In genomic region chr14:37170237-37170636, GRCh38 we compare ENCODE assay signal across 24 cellular contexts. TPM values are rescaled to one million over a fixed set of nuclear protein-coding genes. Genes with fewer than 3 reads are reported as not detected.
DNase-seq lines count a peak whose midpoint lies in the region; ATAC-seq, FAIRE-seq and TF ChIP-seq lines count a peak whose summit lies in the region.
"Had no signal": no experiment of that assay in that cellular context is flagged by ENCODE, and none has a peak within 500 bp of the region (broad histone marks: within the 10 kb centered on the region; RNA-seq: fewer than 3 reads in every experiment).

No MANE protein-coding gene starts in this region.

- no peaks in the 10 kb centered on the region for H3K36me3 Mint-ChIP-seq in neural progenitor cell
- H3K36me3 Mint-ChIP-seq in naive thymus-derived CD4-positive, alpha-beta T cell: no peaks in the 10 kb centered on the region
- H3K36me3 Mint-ChIP-seq: CD8-positive, alpha-beta T cell had no signal

- H3K4me3 Mint-ChIP-seq in neural progenitor cell: peak overlapping the region; percentile 42
- no peak overlapping the region for H3K4me3 Mint-ChIP-seq in naive thymus-derived CD4-positive, alpha-beta T cell
- H3K4me3 Mint-ChIP-seq: CD8-positive, alpha-beta T cell had no signal

- H3K36me3 ChIP-seq in K562 (ENCODE audit: control insufficient read depth, insufficient read depth, low read length) (peaks cover 9% of the 10 kb centered on the region; the same call in 2 of the 3 replicates), neural progenitor cell (no peaks in the 10 kb centered on the region)
- no peaks in the 10 kb centered on the region for H3K36me3 ChIP-seq in naive thymus-derived CD4-positive, alpha-beta T cell (ENCODE audit: control insufficient read depth in 2 of 3, insufficient read depth in 3 of 3, low read length in 3 of 3)
- H3K36me3 ChIP-seq: BLaER1, SJCRH30 had no signal

- peaks cover 11 to 41% of the 10 kb centered on the region in 2 experiments for H3K4me1 ChIP-seq in K562 (replicated peaks in 1 of 2; ENCODE audit: control insufficient read depth in 2 of 2, insufficient read depth in 2 of 2, low read length in 2 of 2)
- peaks cover 41% of the 10 kb centered on the region for H3K4me1 ChIP-seq in neural progenitor cell
- H3K4me1 ChIP-seq in naive thymus-derived CD4-positive, alpha-beta T cell (ENCODE audit: control insufficient read depth in 2 of 2, insufficient read depth in 2 of 2, low read length in 2 of 2): no peaks in the 10 kb centered on the region
- H3K4me1 ChIP-seq: BLaER1, SJCRH30 had no signal

- H3K4me2 ChIP-seq in K562 (ENCODE audit: insufficient read depth, low read length) (peak overlapping the region; percentile 76), neural progenitor cell (no peak overlapping the region)
- H3K4me2 ChIP-seq: BLaER1 had no signal

- H3K4me3 ChIP-seq in K562 (peak overlapping the region; percentile 75), neural progenitor cell (no peak overlapping the region)
- no peak overlapping the region for H3K4me3 ChIP-seq in naive thymus-derived CD4-positive, alpha-beta T cell (ENCODE audit: low read length)
- H3K4me3 ChIP-seq: BLaER1, SJCRH30 had no signal

- no peak for FAIRE-seq in K562 (lab: Jason Lieb, UNC)
- FAIRE-seq: H54 had no signal

- peak; percentile 13 for DNase-seq in NCI-H345 (lab: John Stamatoyannopoulos, UW)
- no peak for DNase-seq in NCI-H345 treated with DMSO at 0.1 percent for 48 hours (lab: John Stamatoyannopoulos, UW; ENCODE audit: unreplicated experiment)
- DNase-seq in DMS53 (lab: John Stamatoyannopoulos, UW): peak; percentile 75
- DNase-seq in K562 (ENCODE audit: extremely low read depth in 1 of 4, low spot score in 3 of 4): peak in 1 of 4 experiments; percentile 17
- no peak for DNase-seq in neural progenitor cell (ENCODE audit: low spot score)
- no peak for DNase-seq in naive thymus-derived CD4-positive, alpha-beta T cell
- DNase-seq in cardiac septum (ENCODE audit: low spot score): no peak
- DNase-seq: CD8-positive, alpha-beta T cell; IMR-90; Kasumi-1; MM.1S; NCI-H1092 treated with DMSO at 0.1 percent for 48 hours; NCI-H1694 treated with DMSO at 0.1 percent for 48 hours; NCI-H2171 treated with DMSO at 0.1 percent for 48 hours; NCI-H524 treated with DMSO at 0.1 percent for 48 hours; NK-92 treated with Interleukin-12 subunit alpha and Interleukin-12 subunit beta, amount 100 ng/mL, for 24 hours; OCI-M1; RPMI8226; SJCRH30 had no signal

- H2AFZ ChIP-seq in K562 (ENCODE audit: low read depth, low read length) (peak overlapping the region; percentile 20; the same call in 1 of the 2 replicates), neural progenitor cell (replicated peaks) (no peak overlapping the region)

- in situ Hi-C loops in K562 (cut with MboI): loop anchor here (25.0 kb wide), 1 partner anchor 1333 kb away; the partner anchor contains the start of gene BRMS1L

- TF ChIP-seq EP300 in K562 (IDR thresholded peaks at IDR 0.05; ENCODE audit: low read length): no peak

- H3K9me3 ChIP-seq in K562 (replicated peaks; ENCODE audit: control insufficient read depth, insufficient read depth, low read depth, low read length): no peaks in the 10 kb centered on the region
- H3K9me3 ChIP-seq in neural progenitor cell (ENCODE audit: low read depth): no peaks in the 10 kb centered on the region
- H3K9me3 ChIP-seq in naive thymus-derived CD4-positive, alpha-beta T cell (ENCODE audit: control insufficient read depth in 2 of 3, low read length in 3 of 3): no peaks in the 10 kb centered on the region
- H3K9me3 ChIP-seq: SJCRH30 had no signal

- H3K27ac ChIP-seq in K562 (ENCODE audit: extremely low read depth, low read depth, low read length): peak overlapping the region; percentile 59
- no peak overlapping the region for H3K27ac ChIP-seq in neural progenitor cell
- no peak overlapping the region for H3K27ac ChIP-seq in naive thymus-derived CD4-positive, alpha-beta T cell (ENCODE audit: low read depth, low read length)
- H3K27ac ChIP-seq: BLaER1, SJCRH30 had no signal

- peaks cover 10% of the 10 kb centered on the region for H3K4me1 Mint-ChIP-seq in neural progenitor cell
- peaks cover 0 to 3% (median 0%) of the 10 kb centered on the region in 7 donors for H3K4me1 Mint-ChIP-seq in naive thymus-derived CD4-positive, alpha-beta T cell

- POLR2A ChIA-PET in K562 (lab: Yijun Ruan, JAX): interaction anchor here (1.0 to 1.3 kb wide), 2 partner anchors 25 to 27 kb away, joined by 3 read pairs; partner anchors contain the start of gene MIPOL1
- POLR2A ChIA-PET in naive thymus-derived CD4-positive, alpha-beta T cell (lab: Charles Lee): no interaction called here

- no peaks in the 10 kb centered on the region for H3K9me1 ChIP-seq in K562 (ENCODE audit: control insufficient read depth, insufficient read depth, low read length)

- H3K27me3 ChIP-seq in K562 (ENCODE audit: control insufficient read depth in 2 of 2, insufficient read depth in 2 of 2, low read length in 2 of 2) (no peaks in the 10 kb centered on the region), neural progenitor cell (no peaks in the 10 kb centered on the region)
- no peaks in the 10 kb centered on the region for H3K27me3 ChIP-seq in naive thymus-derived CD4-positive, alpha-beta T cell (ENCODE audit: control insufficient read depth in 2 of 2, insufficient read depth in 2 of 2, low read length in 2 of 2)
- H3K27me3 ChIP-seq: BLaER1 had no signal

- H3K27me3 Mint-ChIP-seq in neural progenitor cell (ENCODE audit: insufficient read depth, low read depth): no peaks in the 10 kb centered on the region
- peaks cover 16 to 55% (median 22%) of the 10 kb centered on the region in 5 donors for H3K27me3 Mint-ChIP-seq in naive thymus-derived CD4-positive, alpha-beta T cell

- ATAC-seq in K562: no peak
- ATAC-seq in naive thymus-derived CD4-positive, alpha-beta T cell: no peak
- no peak for ATAC-seq in activated CD4-positive, CD25-positive, alpha-beta regulatory T cell treated with anti-CD3 and anti-CD28 coated beads, Interleukin-2, amount 50 U/mL, for 24 hours
- ATAC-seq: CD8-positive, alpha-beta T cell had no signal

- TF ChIP-seq RAD21 in K562 (CRISPR knock-in tag; conservative IDR thresholded peaks at IDR 0.05 in 1 of 2, IDR thresholded peaks at IDR 0.05 in 1 of 2): no peak

- H3K79me2 ChIP-seq in K562 (ENCODE audit: control insufficient read depth, insufficient read depth, low read length) (peaks cover 94% of the 10 kb centered on the region), neural progenitor cell (ENCODE audit: low read depth) (peaks cover 24% of the 10 kb centered on the region)

- peaks cover 15% of the 10 kb centered on the region for H3F3A ChIP-seq in neural progenitor cell (ENCODE audit: low read depth)

- H3K27ac Mint-ChIP-seq in neural progenitor cell: no peak overlapping the region
- no peak overlapping the region for H3K27ac Mint-ChIP-seq in naive thymus-derived CD4-positive, alpha-beta T cell
- H3K27ac Mint-ChIP-seq: CD8-positive, alpha-beta T cell had no signal

- no peak for TF ChIP-seq CTCF in K562 (IDR thresholded peaks at IDR 0.05 in 2 of 3, conservative IDR thresholded peaks at IDR 0.05 in 1 of 3; ENCODE audit: insufficient read depth in 2 of 3, low read depth in 1 of 3, low read length in 3 of 3)
- TF ChIP-seq CTCF in neural progenitor cell (IDR thresholded peaks at IDR 0.05): no peak

- no peaks in the 10 kb centered on the region for H3K9me3 Mint-ChIP-seq in neural progenitor cell
- peaks cover 0 to 13% (median 2%) of the 10 kb centered on the region in 11 donors for H3K9me3 Mint-ChIP-seq in naive thymus-derived CD4-positive, alpha-beta T cell
- H3K9me3 Mint-ChIP-seq: CD8-positive, alpha-beta T cell had no signal

- intact Hi-C loops in K562 (cut with micrococcal nuclease): no loop called here
- intact Hi-C loops in naive thymus-derived CD4-positive, alpha-beta T cell (cut with micrococcal nuclease): no loop called here
- intact Hi-C loops in cardiac septum (cut with DNase I): no loop called here

- TF ChIP-seq POLR2A in K562 (conservative IDR thresholded peaks at IDR 0.05): no peak

- H3K9ac ChIP-seq in K562 (ENCODE audit: insufficient read depth in 1 of 2, low read depth in 2 of 2, low read length in 2 of 2) (peak overlapping the region; percentile 59 to 83; a peak in 3 of 4 replicates), neural progenitor cell (no peak overlapping the region)
- H3K9ac ChIP-seq: BLaER1 had no signal

- CTCF ChIA-PET in K562 (lab: Yijun Ruan, JAX; ENCODE audit: low intra/inter-chr PET ratio): no interaction called here
- CTCF ChIA-PET in naive thymus-derived CD4-positive, alpha-beta T cell (lab: Charles Lee): no interaction called here

- 10% methylated on average over 6 of the region's 8 CpGs for WGBS in K562 (ENCODE audit: insufficient coverage, low coverage, missing lambda C conversion rate)

- BruUV-seq in K562 (replicated peaks; lab: Mats Ljungman, UMichigan): TSS peak; percentile 27

- no peaks in the 10 kb centered on the region for H4K20me1 ChIP-seq in K562 (replicated peaks; ENCODE audit: control insufficient read depth, insufficient read depth, low read length)
- no peaks in the 10 kb centered on the region for H4K20me1 ChIP-seq in neural progenitor cell (ENCODE audit: low read depth)
- H4K20me1 ChIP-seq: BLaER1 had no signal

RNA-seq across cellular contexts. Expression of gene SLC25A21, which starts 2.2 kb away (rescaled TPM):
- total RNA-seq in K562 (2011; cell fraction: chromatin; rRNA removed; ENCODE audit: low replicate concordance): 13.3 and 20.2 TPM in 2 replicates
- total RNA-seq in K562 (2011; cell fraction: nucleolus; rRNA removed): 10.0 and 13.8 TPM in 2 replicates
- total RNA-seq in K562 (2011; cell fraction: nucleoplasm; rRNA removed): 19.4 and 20.5 TPM in 2 replicates
- total RNA-seq in K562 (2014; rRNA removed): 21.6 and 25.8 TPM in 2 replicates
- 40.8 and 44.8 TPM in 2 replicates for total RNA-seq in K562 (2014; rRNA removed; fragmentation: Illumina TruSeq; extraction: Trizol)
- 34.8 and 46.9 TPM in 2 replicates for total RNA-seq in K562 (2015; rRNA removed; fragmentation: Illumina TruSeq; extraction: Trizol)
- total RNA-seq in K562 (2021): 25.1 and 28.7 TPM in 2 replicates
- 9.3 and 15.2 TPM in 2 replicates for polyA plus RNA-seq in K562 (2011; rRNA removed)
- 4.5 and 5.1 TPM in 2 replicates for polyA plus RNA-seq in K562 (2011; cell fraction: cytosol; rRNA removed)
- polyA plus RNA-seq in K562 (2011; cell fraction: nucleus; rRNA removed): 4.8 and 6.0 TPM in 2 replicates
- polyA plus RNA-seq in K562 (2012): 20.9 and 25.7 TPM in 2 replicates
- polyA plus RNA-seq in K562 (2014; fragmentation: Illumina TruSeq; extraction: Trizol): 20.1 and 21.5 TPM in 2 replicates
- 10 to 100 TPM; 44.6 to 46.7 TPM for polyA plus RNA-seq in K562 (2014; fragmentation: Nextera tagmentation; extraction: Ambion mirVana)
- polyA plus RNA-seq in K562 (2014; rRNA removed): 15.7 and 17.7 TPM in 2 replicates
- polyA minus RNA-seq in K562 (2011; rRNA and poly(A)+ RNA removed): 16.4 and 16.5 TPM in 2 replicates
- 9.4 and 12.5 TPM in 2 replicates for polyA minus RNA-seq in K562 (2011; cell fraction: cytosol; rRNA and poly(A)+ RNA removed)
- polyA minus RNA-seq in K562 (2011; cell fraction: nucleus; rRNA and poly(A)+ RNA removed): 11.3 and 17.9 TPM in 2 replicates
- 5.3 and 6.4 TPM in 2 replicates for total RNA-seq in neural progenitor cell (ENCODE audit: low replicate concordance)
- total RNA-seq in naive thymus-derived CD4-positive, alpha-beta T cell: not detected
- not detected for polyA plus RNA-seq in naive thymus-derived CD4-positive, alpha-beta T cell
- 0.24 TPM for total RNA-seq in cardiac septum
- total RNA-seq: CD8-positive, alpha-beta T cell; HT-29 had no signal

RNA-seq across cellular contexts. Expression of gene MIPOL1, which starts 27.5 kb away (rescaled TPM):
- total RNA-seq in K562 (2011; cell fraction: chromatin; rRNA removed; ENCODE audit: low replicate concordance): 16.2 and 80.1 TPM in 2 replicates
- total RNA-seq in K562 (2011; cell fraction: nucleolus; rRNA removed): 8.0 and 9.2 TPM in 2 replicates
- 15.2 and 29.5 TPM in 2 replicates for total RNA-seq in K562 (2011; cell fraction: nucleoplasm; rRNA removed)
- total RNA-seq in K562 (2014; rRNA removed) (8.2 and 9.8 TPM in 2 replicates), K562 (2014; rRNA removed; fragmentation: Illumina TruSeq; extraction: Trizol) (21.9 and 22.2 TPM in 2 replicates), K562 (2015; rRNA removed; fragmentation: Illumina TruSeq; extraction: Trizol) (16.8 and 21.1 TPM in 2 replicates), K562 (2021) (14.5 and 14.9 TPM in 2 replicates), neural progenitor cell (ENCODE audit: low replicate concordance) (13.8 and 18.4 TPM in 2 replicates), cardiac septum (7.9 TPM)
- polyA plus RNA-seq in K562 (2011; rRNA removed) (7.1 and 10.1 TPM in 2 replicates), K562 (2014; fragmentation: Illumina TruSeq; extraction: Trizol) (11.4 and 12.4 TPM in 2 replicates), K562 (2014; fragmentation: Nextera tagmentation; extraction: Ambion mirVana) (1 to 10 TPM; 6.7 to 9.5 TPM), K562 (2014; rRNA removed) (14.7 and 15.2 TPM in 2 replicates)
- polyA plus RNA-seq in K562 (2011; cell fraction: cytosol; rRNA removed): 0.95 and 1.4 TPM in 2 replicates
- 6.7 and 9.6 TPM in 2 replicates for polyA plus RNA-seq in K562 (2011; cell fraction: nucleus; rRNA removed)
- 5.5 and 9.7 TPM in 2 replicates for polyA plus RNA-seq in K562 (2012)
- 30.3 and 36.4 TPM in 2 replicates for polyA minus RNA-seq in K562 (2011; rRNA and poly(A)+ RNA removed)
- 7.3 and 7.9 TPM in 2 replicates for polyA minus RNA-seq in K562 (2011; cell fraction: cytosol; rRNA and poly(A)+ RNA removed)
- polyA minus RNA-seq in K562 (2011; cell fraction: nucleus; rRNA and poly(A)+ RNA removed): 28.9 and 63.2 TPM in 2 replicates
- under 1 TPM in 3 of 5 experiments, not detected in 2; 0.12 to 0.69 (median 0.27) TPM for total RNA-seq in naive thymus-derived CD4-positive, alpha-beta T cell
- polyA plus RNA-seq in naive thymus-derived CD4-positive, alpha-beta T cell: not detected
- total RNA-seq: A172; CD8-positive, alpha-beta T cell had no signal

Comparison
In these comparisons a context has a peak if more than half of its experiments do, and no peak if none do; other contexts are left out.
1. DNase-seq: peak in NCI-H345 (single experiment) and DMS53 (single experiment); none in NCI-H345 treated with DMSO at 0.1 percent for 48 hours (single experiment), neural progenitor cell (single experiment), naive thymus-derived CD4-positive, alpha-beta T cell (0 of 9) and cardiac septum (single experiment).